14 cellular contexts compared by ENCODE assay signal in genomic region chr13:110257408-110257807, GRCh38. TPM values are rescaled to one million over a fixed set of nuclear protein-coding genes. Genes with fewer than 3 reads are reported as not detected.
"Had no signal": no experiment of that assay in that cellular context is flagged by ENCODE, and none has a peak within 500 bp of the region (broad histone marks: within the 10 kb centered on the region; RNA-seq: fewer than 3 reads in every experiment).

No MANE protein-coding gene starts in this region.

- H3K36me3 ChIP-seq: heart right ventricle had no signal

- H3K27ac ChIP-seq: VCaP had no signal

- H3K27ac Mint-ChIP-seq: activated CD4-positive, alpha-beta memory T cell treated with anti-CD3 and anti-CD28 coated beads for 36 hours; activated naive CD8-positive, alpha-beta T cell treated with anti-CD3 and anti-CD28 coated beads, Interleukin-2, amount 50 U/mL, for 24 hours; dendritic cell treated with granulocyte-macrophage colony-stimulating factor and Interleukin-4, amounts not matched to agents 40 ng/mL and 50 ng/mL, for 4 days; T-cell; type B pancreatic cell had no signal

- H3K36me3 Mint-ChIP-seq: activated CD4-positive, alpha-beta memory T cell treated with anti-CD3 and anti-CD28 coated beads for 36 hours; T-cell; type B pancreatic cell had no signal

- H3K4me3 ChIP-seq: heart right ventricle had no signal

- DNase-seq: activated CD4-positive, alpha-beta memory T cell treated with anti-CD3 and anti-CD28 coated beads for 36 hours; activated CD8-positive, alpha-beta memory T cell treated with anti-CD3 and anti-CD28 coated beads, Interleukin-2, amount 50 U/mL, for 48 hours; activated naive CD8-positive, alpha-beta T cell treated with anti-CD3 and anti-CD28 coated beads, Interleukin-2, amount 50 U/mL, for 24 hours; central memory CD4-positive, alpha-beta T cell; foreskin melanocyte; heart right ventricle; kidney; left ventricle myocardium superior; small intestine; T-cell; T1000 had no signal

- H3K4me1 Mint-ChIP-seq: activated naive CD8-positive, alpha-beta T cell treated with anti-CD3 and anti-CD28 coated beads, Interleukin-2, amount 50 U/mL, for 24 hours had no signal

- H3K9me3 Mint-ChIP-seq: dendritic cell treated with granulocyte-macrophage colony-stimulating factor and Interleukin-4, amounts not matched to agents 40 ng/mL and 50 ng/mL, for 4 days; type B pancreatic cell had no signal

- H3K27me3 ChIP-seq: heart right ventricle had no signal

- ATAC-seq: activated naive CD8-positive, alpha-beta T cell treated with anti-CD3 and anti-CD28 coated beads, Interleukin-2, amount 50 U/mL, for 24 hours; heart right ventricle; left ventricle myocardium superior; T-cell had no signal

- H3K4me3 Mint-ChIP-seq: activated CD4-positive, alpha-beta memory T cell treated with anti-CD3 and anti-CD28 coated beads for 36 hours; activated naive CD8-positive, alpha-beta T cell treated with anti-CD3 and anti-CD28 coated beads, Interleukin-2, amount 50 U/mL, for 24 hours; dendritic cell treated with granulocyte-macrophage colony-stimulating factor and Interleukin-4, amounts not matched to agents 40 ng/mL and 50 ng/mL, for 4 days; T-cell; type B pancreatic cell had no signal

RNA-seq across cellular contexts. Expression of gene COL4A1, which starts 49.5 kb away (rescaled TPM):
- total RNA-seq: activated CD4-positive, alpha-beta memory T cell treated with anti-CD3 and anti-CD28 coated beads for 36 hours had no signal

RNA-seq across cellular contexts. Expression of gene COL4A2, which starts 49.7 kb away (rescaled TPM):
- total RNA-seq: activated CD4-positive, alpha-beta memory T cell treated with anti-CD3 and anti-CD28 coated beads for 36 hours had no signal
